In the genomic region with DNA sequence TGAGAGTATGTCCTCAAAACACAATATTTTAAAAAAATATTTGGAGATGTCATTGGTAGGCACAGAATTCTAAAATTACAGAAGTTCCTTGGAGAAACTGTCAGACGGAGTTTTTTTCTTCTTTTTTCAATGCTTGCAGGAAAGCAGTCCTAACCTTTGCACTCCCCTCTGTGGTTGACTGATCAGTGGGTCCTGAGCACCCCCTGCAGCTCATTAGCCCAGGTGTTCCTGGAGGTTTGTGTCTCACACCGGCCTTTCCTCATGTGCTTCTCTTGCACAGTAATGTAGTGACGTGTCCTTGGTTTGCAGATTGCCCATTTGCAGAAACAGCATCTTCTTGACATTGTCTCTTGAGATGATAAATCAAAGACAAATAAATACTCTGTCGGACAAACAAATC, we compare ENCODE assay signal across 8 cellular contexts.
DNase-seq lines count a peak whose midpoint lies in the region; ATAC-seq and TF ChIP-seq lines count a peak whose summit lies in the region.

No MANE protein-coding gene starts in this region.

- no peaks in the 10 kb centered on the region for H3K4me1 Mint-ChIP-seq in activated naive CD8-positive, alpha-beta T cell treated with anti-CD3 and anti-CD28 coated beads, Interleukin-2, amount 10 ng/mL, durations not matched to agents 7 days and 5 days

- H3K4me3 Mint-ChIP-seq in activated naive CD8-positive, alpha-beta T cell treated with anti-CD3 and anti-CD28 coated beads, Interleukin-2, amount 10 ng/mL, durations not matched to agents 7 days and 5 days: no peak overlapping the region

- peak; percentile 60 for ATAC-seq in activated naive CD8-positive, alpha-beta T cell treated with anti-CD3 and anti-CD28 coated beads, Interleukin-2, amount 10 ng/mL, durations not matched to agents 7 days and 5 days (ENCODE audit: low read depth)
- ATAC-seq in HG02678 (IDR thresholded peaks at IDR 0.05; ENCODE audit: unreplicated experiment) (no peak), HG03354 (IDR thresholded peaks at IDR 0.05; ENCODE audit: poor library complexity, severe bottlenecking, unreplicated experiment) (no peak), GM19467 (IDR thresholded peaks at IDR 0.05; ENCODE audit: unreplicated experiment) (no peak)

- DNase-seq in GM13977 (ENCODE audit: low spot score) (peak; percentile 10), SW480 (ENCODE audit: low spot score) (peak; percentile 46), HPDE6-E6E7 (ENCODE audit: extremely low spot score) (no peak)
- peak; percentile 51 for DNase-seq in activated naive CD8-positive, alpha-beta T cell treated with anti-CD3 and anti-CD28 coated beads, Interleukin-2, amount 10 ng/mL, durations not matched to agents 7 days and 5 days
- peak; percentile 50 to 65 (median 64) for DNase-seq in stimulated activated CD4-positive, alpha-beta T cell treated with anti-CD3 and anti-CD28 coated beads, TNF-alpha, amount 100 ng/mL, for 48 hours (ENCODE audit: low read depth in 3 of 3)

- peaks cover 46% of the 10 kb centered on the region for H3K27me3 Mint-ChIP-seq in activated naive CD8-positive, alpha-beta T cell treated with anti-CD3 and anti-CD28 coated beads, Interleukin-2, amount 10 ng/mL, durations not matched to agents 7 days and 5 days

- POLR2A ChIA-PET in activated naive CD8-positive, alpha-beta T cell treated with anti-CD3 and anti-CD28 coated beads, Interleukin-2, amount 10 ng/mL, durations not matched to agents 7 days and 5 days (lab: Charles Lee): no interaction called here

- no peaks in the 10 kb centered on the region for H3K9me3 Mint-ChIP-seq in activated naive CD8-positive, alpha-beta T cell treated with anti-CD3 and anti-CD28 coated beads, Interleukin-2, amount 10 ng/mL, durations not matched to agents 7 days and 5 days

- in situ Hi-C loops in GM13977 (cut with MboI; ENCODE audit: low pct_unique_long_range_greater_than_20kb, low sequenced_read_pairs, unreplicated experiment): no loop called here

- peak; percentile 73 for TF ChIP-seq CTCF in GM13977 (IDR thresholded peaks at IDR 0.05; ENCODE audit: extremely low read depth, insufficient read depth, missing control alignments)

- H3K27ac Mint-ChIP-seq in activated naive CD8-positive, alpha-beta T cell treated with anti-CD3 and anti-CD28 coated beads, Interleukin-2, amount 10 ng/mL, durations not matched to agents 7 days and 5 days: no peak overlapping the region

- H3K36me3 Mint-ChIP-seq in activated naive CD8-positive, alpha-beta T cell treated with anti-CD3 and anti-CD28 coated beads, Interleukin-2, amount 10 ng/mL, durations not matched to agents 7 days and 5 days: no peaks in the 10 kb centered on the region
